Comparison of ENCODE assay signal across 32 cellular contexts in genomic region chr18:59129964-59130703, GRCh38.
"Had no signal": no experiment of that assay in that cellular context is flagged by ENCODE, and none has a peak within 500 bp of the region (broad histone marks: within the 10 kb centered on the region; RNA-seq: fewer than 3 reads in every experiment).

No MANE protein-coding gene starts in this region.

- ATAC-seq: activated CD8-positive, alpha-beta T cell treated with anti-CD3 and anti-CD28 coated beads for 36 hours; activated naive CD4-positive, alpha-beta T cell treated with anti-CD3 and anti-CD28 coated beads, Interleukin-2, amount 50 U/mL, for 72 hours; activated T-cell treated with anti-CD3 and anti-CD28 coated beads, Interleukin-2, amount 50 U/mL, for 4 hours; body of pancreas had no signal

- H3K4me1 Mint-ChIP-seq: activated B cell treated with CpG ODN at 0.5 μM for 24 hours; activated CD4-positive, alpha-beta T cell treated with anti-CD3 and anti-CD28 coated beads, Interleukin-2, amount 10 ng/mL, durations not matched to agents 7 days and 5 days; activated naive CD8-positive, alpha-beta T cell treated with anti-CD3 and anti-CD28 coated beads for 36 hours had no signal

- H3K27ac Mint-ChIP-seq: activated B cell treated with CpG ODN at 0.5 μM for 24 hours; activated CD4-positive, alpha-beta memory T cell treated with anti-CD3 and anti-CD28 coated beads for 36 hours; activated CD4-positive, alpha-beta T cell treated with anti-CD3 and anti-CD28 coated beads, Interleukin-2, amount 10 ng/mL, durations not matched to agents 7 days and 5 days; activated CD8-positive, alpha-beta T cell treated with anti-CD3 and anti-CD28 coated beads for 36 hours; activated naive CD4-positive, alpha-beta T cell treated with anti-CD3 and anti-CD28 coated beads for 36 hours; activated naive CD4-positive, alpha-beta T cell treated with anti-CD3 and anti-CD28 coated beads, Interleukin-2, amount 50 U/mL, for 72 hours; activated naive CD8-positive, alpha-beta T cell treated with anti-CD3 and anti-CD28 coated beads for 36 hours; activated T-cell treated with anti-CD3 and anti-CD28 coated beads, Interleukin-2, amount 50 U/mL, for 72 hours; activated T-helper 2 cell treated with anti-CD3 and anti-CD28 coated beads, Interferon-gamma antibody, Interleukin-2, Interleukin-4, amounts not matched to agents 10 μg/mL and 5 μg/mL and 100 μg/mL, durations not matched to agents 14 hours and 24 hours and 36 hours; T-helper 1 cell treated with Interleukin-12 subunit alpha and Interleukin-12 subunit beta and Interleukin-4 antibody, amounts not matched to agents 30 μg/mL and 1 μg/mL, for 36 hours; T-helper 2 cell treated with Interferon-gamma antibody and Interleukin-4, amounts not matched to agents 5 μg/mL and 100 μg/mL, for 36 hours had no signal

- H3K36me3 Mint-ChIP-seq: activated CD4-positive, alpha-beta memory T cell treated with anti-CD3 and anti-CD28 coated beads for 36 hours; activated naive CD8-positive, alpha-beta T cell treated with anti-CD3 and anti-CD28 coated beads for 36 hours had no signal

- H3K9me3 Mint-ChIP-seq: activated CD4-positive, alpha-beta memory T cell treated with anti-CD3 and anti-CD28 coated beads for 36 hours; activated CD4-positive, alpha-beta T cell treated with anti-CD3 and anti-CD28 coated beads, Interleukin-2, amount 10 ng/mL, durations not matched to agents 7 days and 5 days; activated CD8-positive, alpha-beta T cell treated with anti-CD3 and anti-CD28 coated beads for 36 hours; activated naive CD4-positive, alpha-beta T cell treated with anti-CD3 and anti-CD28 coated beads for 36 hours; activated naive CD4-positive, alpha-beta T cell treated with anti-CD3 and anti-CD28 coated beads, Interleukin-2, amount 50 U/mL, for 72 hours; activated T-cell treated with anti-CD3 and anti-CD28 coated beads, Interleukin-2, amount 50 U/mL, for 4 hours; activated T-cell treated with anti-CD3 and anti-CD28 coated beads, Interleukin-2, amount 50 U/mL, for 72 hours; activated T-helper 2 cell treated with anti-CD3 and anti-CD28 coated beads, Interferon-gamma antibody, Interleukin-2, Interleukin-4, amounts not matched to agents 10 μg/mL and 5 μg/mL and 100 μg/mL, durations not matched to agents 14 hours and 24 hours and 36 hours; T-helper 1 cell treated with Interleukin-12 subunit alpha and Interleukin-12 subunit beta and Interleukin-4 antibody, amounts not matched to agents 30 μg/mL and 1 μg/mL, for 36 hours; T-helper 2 cell treated with Interferon-gamma antibody and Interleukin-4, amounts not matched to agents 5 μg/mL and 100 μg/mL, for 36 hours had no signal

- H3K4me3 Mint-ChIP-seq: activated B cell treated with CpG ODN at 0.5 μM for 24 hours; activated CD4-positive, alpha-beta memory T cell treated with anti-CD3 and anti-CD28 coated beads for 36 hours; activated CD4-positive, alpha-beta T cell treated with anti-CD3 and anti-CD28 coated beads, Interleukin-2, amount 10 ng/mL, durations not matched to agents 7 days and 5 days; activated CD8-positive, alpha-beta T cell treated with anti-CD3 and anti-CD28 coated beads for 36 hours; activated naive CD4-positive, alpha-beta T cell treated with anti-CD3 and anti-CD28 coated beads for 36 hours; activated naive CD8-positive, alpha-beta T cell treated with anti-CD3 and anti-CD28 coated beads for 36 hours; activated T-cell treated with anti-CD3 and anti-CD28 coated beads, Interleukin-2, amount 50 U/mL, for 4 hours; activated T-cell treated with anti-CD3 and anti-CD28 coated beads, Interleukin-2, amount 50 U/mL, for 72 hours; T-helper 1 cell treated with Interleukin-12 subunit alpha and Interleukin-12 subunit beta and Interleukin-4 antibody, amounts not matched to agents 30 μg/mL and 1 μg/mL, for 36 hours; T-helper 2 cell treated with Interferon-gamma antibody and Interleukin-4, amounts not matched to agents 5 μg/mL and 100 μg/mL, for 36 hours had no signal

- DNase-seq: activated B cell treated with CpG ODN at 0.5 μM for 24 hours; activated CD4-positive, alpha-beta memory T cell treated with anti-CD3 and anti-CD28 coated beads for 36 hours; activated CD4-positive, alpha-beta T cell treated with anti-CD3 and anti-CD28 coated beads for 4 hours; activated CD4-positive, alpha-beta T cell treated with anti-CD3 and anti-CD28 coated beads, Interleukin-2, amount 10 ng/mL, durations not matched to agents 7 days and 5 days; activated CD4-positive, alpha-beta T cell treated with anti-CD3 and anti-CD28 coated beads, Interleukin-2, amount 50 U/mL, for 4 hours; activated CD4-positive, CD25-positive, alpha-beta regulatory T cell treated with anti-CD3 and anti-CD28 coated beads, Interleukin-2, amount 50 U/mL, for 72 hours; activated CD8-positive, alpha-beta memory T cell treated with anti-CD3 and anti-CD28 coated beads, Interleukin-2, amount 50 U/mL, for 4 hours; activated CD8-positive, alpha-beta T cell treated with anti-CD3 and anti-CD28 coated beads for 36 hours; activated effector memory CD4-positive, alpha-beta T cell treated with Interleukin-2 at 50 U/mL for 16 hours; activated gamma-delta T cell treated with Interleukin-2 at 50 U/mL for 16 hours; activated naive CD4-positive, alpha-beta T cell; activated naive CD4-positive, alpha-beta T cell treated with anti-CD3 and anti-CD28 coated beads for 36 hours; activated naive CD4-positive, alpha-beta T cell treated with anti-CD3 and anti-CD28 coated beads, Interleukin-2, amount 50 U/mL, for 16 hours; activated naive CD8-positive, alpha-beta T cell treated with anti-CD3 and anti-CD28 coated beads for 36 hours; activated T-cell treated with anti-CD3 and anti-CD28 coated beads for 4 hours; activated T-cell treated with anti-CD3 and anti-CD28 coated beads, Interleukin-2, amount 50 U/mL, for 1 hour; activated T-cell treated with anti-CD3 and anti-CD28 coated beads, Interleukin-2, amount 50 U/mL, for 4 hours; activated T-cell treated with anti-CD3 and anti-CD28 coated beads, Interleukin-2, amount 50 U/mL, for 72 hours; adrenal gland; amniotic stem cell; aorta; body of pancreas; brain microvascular endothelial cell; central memory CD4-positive, alpha-beta T cell; cerebellar nuclear complex; SW 1271; T-helper 1 cell; T-helper 9 cell had no signal
